Comparison of ENCODE assay signal across 13 cellular contexts in genomic region chr17:60554377-60554788, GRCh38. TPM values are rescaled to one million over a fixed set of nuclear protein-coding genes. Genes with fewer than 3 reads are reported as not detected.
DNase-seq lines count a peak whose midpoint lies in the region; ATAC-seq, FAIRE-seq and TF ChIP-seq lines count a peak whose summit lies in the region.
"Had no signal": no experiment of that assay in that cellular context is flagged by ENCODE, and none has a peak within 500 bp of the region (broad histone marks: within the 10 kb centered on the region; RNA-seq: fewer than 3 reads in every experiment).

No MANE protein-coding gene starts in this region.

- intact Hi-C loops in testis (cut with DNase I; ENCODE audit: low total_unique reads) = no loop called here

- no peak for TF ChIP-seq CTCF in fibroblast of lung (conservative IDR thresholded peaks at IDR 0.05 in 1 of 2, IDR thresholded peaks at IDR 0.05 in 1 of 2; ENCODE audit: low read depth in 1 of 2, low read length in 2 of 2)
- no peak for TF ChIP-seq CTCF in testis (IDR thresholded peaks at IDR 0.05)
- TF ChIP-seq CTCF in suprapubic skin (IDR thresholded peaks at IDR 0.05) = no peak

- TF ChIP-seq EP300 in suprapubic skin (IDR thresholded peaks at IDR 0.05) = no peak

- DNase-seq in NCI-H2227 (lab: John Stamatoyannopoulos, UW; ENCODE audit: unreplicated experiment) = peak; percentile 7
- DNase-seq in NCI-H2227 treated with DMSO at 0.1 percent for 48 hours (lab: John Stamatoyannopoulos, UW) = no peak
- DNase-seq in RCC 7860 (ENCODE audit: low spot score) = peak; percentile 42
- DNase-seq in fibroblast of lung (ENCODE audit: low read depth in 2 of 2) = peak; percentile 90 to 94
- DNase-seq in testis = peak; percentile 56
- DNase-seq in suprapubic skin (ENCODE audit: low spot score in 2 of 2) = no peak
- DNase-seq: activated CD4-positive, alpha-beta T cell treated with anti-CD3 and anti-CD28 coated beads for 36 hours; NCI-H2171 treated with DMSO at 0.1 percent for 48 hours; posterior cingulate gyrus had no signal

- TF ChIP-seq POLR2A in testis (IDR thresholded peaks at IDR 0.05) = no peak
- no peak for TF ChIP-seq POLR2A in suprapubic skin (IDR thresholded peaks at IDR 0.05)

- 41 to 55% methylated on average over 2 of the region's 2 CpGs for WGBS in testis, 2 donors
- WGBS in suprapubic skin = 80% methylated on average over 2 of the region's 2 CpGs

- H2AFZ ChIP-seq in fibroblast of lung (ENCODE audit: low read length) = no peak overlapping the region

- H3K4me1 ChIP-seq in fibroblast of lung (ENCODE audit: control insufficient read depth, extremely low read depth, insufficient read depth, low read length) = no peaks in the 10 kb centered on the region
- H3K4me1 ChIP-seq in testis = no peaks in the 10 kb centered on the region
- H3K4me1 ChIP-seq in suprapubic skin = no peaks in the 10 kb centered on the region

- ATAC-seq in GM21367 (IDR thresholded peaks at IDR 0.05; ENCODE audit: unreplicated experiment) (no peak), HG02970 (IDR thresholded peaks at IDR 0.05; ENCODE audit: low FRiP score, unreplicated experiment) (no peak)
- ATAC-seq: activated CD4-positive, alpha-beta T cell treated with anti-CD3 and anti-CD28 coated beads for 36 hours had no signal

- no peak overlapping the region for H3K4me2 ChIP-seq in fibroblast of lung (ENCODE audit: extremely low read depth, insufficient read depth, low read length)

- no peak overlapping the region for H3K4me3 ChIP-seq in fibroblast of lung (replicated peaks in 1 of 4; ENCODE audit: control extremely low read depth in 1 of 4, insufficient read depth in 1 of 4, low read depth in 3 of 4, low read length in 4 of 4)
- no peak overlapping the region for H3K4me3 ChIP-seq in testis
- no peak overlapping the region for H3K4me3 ChIP-seq in suprapubic skin

- no peak overlapping the region for H3K9ac ChIP-seq in fibroblast of lung (ENCODE audit: insufficient read depth, low read length)

- no peaks in the 10 kb centered on the region for H3K79me2 ChIP-seq in fibroblast of lung (ENCODE audit: control insufficient read depth, insufficient read depth, low read length)

- H3K27me3 ChIP-seq in fibroblast of lung (ENCODE audit: control insufficient read depth, insufficient read depth, low read length) (no peaks in the 10 kb centered on the region), testis (no peaks in the 10 kb centered on the region), suprapubic skin (no peaks in the 10 kb centered on the region)

- H3K27ac ChIP-seq in fibroblast of lung (ENCODE audit: insufficient read depth, low read length) (no peak overlapping the region), testis (no peak overlapping the region), suprapubic skin (no peak overlapping the region)

- H4K20me1 ChIP-seq in fibroblast of lung (ENCODE audit: control insufficient read depth, extremely low read depth, insufficient read depth, low read length) = no peaks in the 10 kb centered on the region

- H3K36me3 ChIP-seq in fibroblast of lung (ENCODE audit: control insufficient read depth, insufficient read depth, low read length) = no peaks in the 10 kb centered on the region
- H3K36me3 ChIP-seq in testis (ENCODE audit: low read depth, missing control alignments) = no peaks in the 10 kb centered on the region
- H3K36me3 ChIP-seq in suprapubic skin = no peaks in the 10 kb centered on the region

- FAIRE-seq in RCC 7860 (lab: Jason Lieb, UNC) = peak; percentile 63
- FAIRE-seq: colon, G401.6 had no signal

- H3K9me3 ChIP-seq in fibroblast of lung (ENCODE audit: control insufficient read depth, insufficient read depth, low read depth, low read length) (no peaks in the 10 kb centered on the region), testis (no peaks in the 10 kb centered on the region), suprapubic skin (no peaks in the 10 kb centered on the region)

RNA-seq across cellular contexts. Expression of gene APPBP2, which starts 28.3 kb away (rescaled TPM):
- total RNA-seq in fibroblast of lung (46.0 and 58.1 TPM in 2 replicates), testis (10 to 100 TPM; 58.2 to 58.9 TPM), suprapubic skin (10 to 100 TPM; 15.4 to 26.3 (median 17.8) TPM)
- polyA plus RNA-seq in fibroblast of lung (25.3 and 45.0 TPM in 2 replicates), testis (ENCODE audit: insufficient read depth, low read depth, low replicate concordance) (98.4 TPM)
- polyA plus RNA-seq in fibroblast of lung (2012) = 22.1 and 25.1 TPM in 2 replicates
- polyA minus RNA-seq in fibroblast of lung (ENCODE audit: low replicate concordance) = 5.0 and 13.1 TPM in 2 replicates

RNA-seq across cellular contexts. Expression of gene PPM1D, which starts 45.6 kb away (rescaled TPM):
- total RNA-seq in fibroblast of lung (12.4 and 14.4 TPM in 2 replicates), testis (10 to 100 TPM; 31.5 to 34.9 TPM), suprapubic skin (10 to 100 TPM in 3 of 4 donors, 1 to 10 TPM in 1; 7.0 to 13.0 (median 11.9) TPM)
- polyA plus RNA-seq in fibroblast of lung (6.3 and 6.8 TPM in 2 replicates), testis (ENCODE audit: insufficient read depth, low read depth, low replicate concordance) (40.7 TPM)
- 5.7 and 5.9 TPM in 2 replicates for polyA plus RNA-seq in fibroblast of lung (2012)
- polyA minus RNA-seq in fibroblast of lung (ENCODE audit: low replicate concordance) = 1.8 and 3.2 TPM in 2 replicates

Comparison
In these comparisons a context has a peak if more than half of its experiments do, and no peak if none do; other contexts are left out.
1. DNase-seq: peak in NCI-H2227 (single experiment), RCC 7860 (single experiment), fibroblast of lung (2 of 2) and testis (single experiment); none in NCI-H2227 treated with DMSO at 0.1 percent for 48 hours (single experiment) and suprapubic skin (0 of 2).